9 cellular contexts compared by ENCODE assay signal in genomic region chr10:64733980-64734379, GRCh38.
DNase-seq lines count a peak whose midpoint lies in the region; ATAC-seq and TF ChIP-seq lines count a peak whose summit lies in the region.
"Had no signal": no experiment of that assay in that cellular context is flagged by ENCODE, and none has a peak within 500 bp of the region (broad histone marks: within the 10 kb centered on the region; RNA-seq: fewer than 3 reads in every experiment).

No MANE protein-coding gene starts in this region.

- no peak overlapping the region for H3K4me3 ChIP-seq in NB4 (ENCODE audit: low read depth, low read length)

- H3K4me3 Mint-ChIP-seq in endothelial cell (ENCODE audit: unreplicated experiment), result no peak overlapping the region
- H3K4me3 Mint-ChIP-seq in activated CD4-positive, alpha-beta memory T cell treated with anti-CD3 and anti-CD28 coated beads, Interleukin-2, amount 10 ng/mL, durations not matched to agents 7 days and 5 days, result no peak overlapping the region

- no peak for TF ChIP-seq POLR2A in NB4 (IDR thresholded peaks at IDR 0.05; ENCODE audit: extremely low read depth, insufficient read length)

- no peak overlapping the region for H3K27ac Mint-ChIP-seq in endothelial cell (ENCODE audit: unreplicated experiment)
- H3K27ac Mint-ChIP-seq in activated CD4-positive, alpha-beta memory T cell treated with anti-CD3 and anti-CD28 coated beads, Interleukin-2, amount 10 ng/mL, durations not matched to agents 7 days and 5 days, result no peak overlapping the region

- no peaks in the 10 kb centered on the region for H3K36me3 Mint-ChIP-seq in endothelial cell (ENCODE audit: low read depth, unreplicated experiment)
- H3K36me3 Mint-ChIP-seq in activated CD4-positive, alpha-beta memory T cell treated with anti-CD3 and anti-CD28 coated beads, Interleukin-2, amount 10 ng/mL, durations not matched to agents 7 days and 5 days (ENCODE audit: low read depth), result no peaks in the 10 kb centered on the region

- TF ChIP-seq CTCF in NB4 (IDR thresholded peaks at IDR 0.05; ENCODE audit: low read depth, low read length), result peak; percentile 39
- TF ChIP-seq CTCF in endothelial cell (IDR thresholded peaks at IDR 0.05; ENCODE audit: unreplicated experiment), result no peak

- H3K9me3 Mint-ChIP-seq in endothelial cell (ENCODE audit: unreplicated experiment), result no peaks in the 10 kb centered on the region
- peaks cover 4% of the 10 kb centered on the region for H3K9me3 Mint-ChIP-seq in activated CD4-positive, alpha-beta memory T cell treated with anti-CD3 and anti-CD28 coated beads, Interleukin-2, amount 10 ng/mL, durations not matched to agents 7 days and 5 days

- POLR2A ChIA-PET in activated CD4-positive, alpha-beta memory T cell treated with anti-CD3 and anti-CD28 coated beads, Interleukin-2, amount 10 ng/mL, durations not matched to agents 7 days and 5 days (lab: Charles Lee), result no interaction called here

- CTCF ChIA-PET in activated CD4-positive, alpha-beta memory T cell treated with anti-CD3 and anti-CD28 coated beads, Interleukin-2, amount 10 ng/mL, durations not matched to agents 7 days and 5 days (lab: Charles Lee), result no interaction called here

- DNase-seq in NCI-H510A treated with DMSO at 0.1 percent for 48 hours (lab: John Stamatoyannopoulos, UW) (peak; percentile 0), NCI-H510A (lab: John Stamatoyannopoulos, UW) (no peak), NB4 (ENCODE audit: low read depth) (peak; percentile 44), endothelial cell (ENCODE audit: low spot score) (peak; percentile 25), stromal cell of bone marrow (ENCODE audit: low read depth) (peak; percentile 0)
- DNase-seq in activated CD4-positive, alpha-beta memory T cell treated with anti-CD3 and anti-CD28 coated beads, Interleukin-2, amount 10 ng/mL, durations not matched to agents 7 days and 5 days, result no peak
- DNase-seq: stimulated activated CD4-positive, alpha-beta T cell treated with anti-CD3 and anti-CD28 coated beads, Interleukin-15, amount 100 ng/mL, for 24 hours had no signal

- H3K4me1 Mint-ChIP-seq in endothelial cell (ENCODE audit: unreplicated experiment), result peaks cover 8% of the 10 kb centered on the region
- H3K4me1 Mint-ChIP-seq in activated CD4-positive, alpha-beta memory T cell treated with anti-CD3 and anti-CD28 coated beads, Interleukin-2, amount 10 ng/mL, durations not matched to agents 7 days and 5 days, result no peaks in the 10 kb centered on the region

- ATAC-seq in GM21723 (IDR thresholded peaks at IDR 0.05; ENCODE audit: unreplicated experiment), result no peak
- ATAC-seq in GM19035 (IDR thresholded peaks at IDR 0.05; ENCODE audit: unreplicated experiment), result no peak

- peaks cover 3% of the 10 kb centered on the region for H3K27me3 Mint-ChIP-seq in endothelial cell (ENCODE audit: unreplicated experiment)
- H3K27me3 Mint-ChIP-seq in activated CD4-positive, alpha-beta memory T cell treated with anti-CD3 and anti-CD28 coated beads, Interleukin-2, amount 10 ng/mL, durations not matched to agents 7 days and 5 days, result no peaks in the 10 kb centered on the region

Comparison
In these comparisons a context has a peak if more than half of its experiments do, and no peak if none do; other contexts are left out.
1. DNase-seq: peak in NCI-H510A treated with DMSO at 0.1 percent for 48 hours (single experiment), NB4 (single experiment), endothelial cell (single experiment) and stromal cell of bone marrow (single experiment); none in NCI-H510A (single experiment) and activated CD4-positive, alpha-beta memory T cell treated with anti-CD3 and anti-CD28 coated beads, Interleukin-2, amount 10 ng/mL, durations not matched to agents 7 days and 5 days (single experiment).